Comparison of ENCODE assay signal across 13 cellular contexts in genomic region chr10:4315529-4315928, GRCh38.
DNase-seq lines count a peak whose midpoint lies in the region; ATAC-seq and TF ChIP-seq lines count a peak whose summit lies in the region.
"Had no signal": no experiment of that assay in that cellular context is flagged by ENCODE, and none has a peak within 500 bp of the region (broad histone marks: within the 10 kb centered on the region; RNA-seq: fewer than 3 reads in every experiment).

No MANE protein-coding gene starts in this region.

- CTCF ChIA-PET in activated CD8-positive, alpha-beta T cell treated with anti-CD3 and anti-CD28 coated beads, Interleukin-2, amount 10 ng/mL, durations not matched to agents 7 days and 5 days (lab: Charles Lee): no interaction called here

- H3K36me3 Mint-ChIP-seq in effector memory CD8-positive, alpha-beta T cell (ENCODE audit: insufficient read depth): no peaks in the 10 kb centered on the region
- no peaks in the 10 kb centered on the region for H3K36me3 Mint-ChIP-seq in activated CD8-positive, alpha-beta T cell treated with anti-CD3 and anti-CD28 coated beads, Interleukin-2, amount 10 ng/mL, durations not matched to agents 7 days and 5 days (ENCODE audit: low read depth)
- H3K36me3 Mint-ChIP-seq: activated naive CD4-positive, alpha-beta T cell treated with anti-CD3 and anti-CD28 coated beads, Interleukin-2, amount 10 ng/mL, durations not matched to agents 7 days and 5 days; immature natural killer cell had no signal

- in situ Hi-C loops in astrocyte of the cerebellum (cut with HindIII; ENCODE audit: low sequenced_read_pairs): no loop called here

- DNase-seq in COR-L47 (lab: John Stamatoyannopoulos, UW) (peak; percentile 1), astrocyte of the cerebellum (ENCODE audit: low read depth) (peak; percentile 86), foreskin melanocyte (peak; percentile 86), putamen (ENCODE audit: low spot score) (peak; percentile 7), GOT3 (lab: John Stamatoyannopoulos, UW) (no peak)
- no peak for DNase-seq in effector memory CD8-positive, alpha-beta T cell
- no peak for DNase-seq in activated CD8-positive, alpha-beta T cell treated with anti-CD3 and anti-CD28 coated beads, Interleukin-2, amount 10 ng/mL, durations not matched to agents 7 days and 5 days
- DNase-seq: activated naive CD4-positive, alpha-beta T cell treated with anti-CD3 and anti-CD28 coated beads, Interleukin-2, amount 10 ng/mL, durations not matched to agents 7 days and 5 days; effector CD8-positive, alpha-beta T cell; immature natural killer cell; NCI-H1092 had no signal

- TF ChIP-seq CTCF in astrocyte of the cerebellum (IDR thresholded peaks at IDR 0.05; ENCODE audit: low read depth, low read length, missing control alignments): no peak

- no peaks in the 10 kb centered on the region for H3K9me3 Mint-ChIP-seq in effector memory CD8-positive, alpha-beta T cell
- no peaks in the 10 kb centered on the region for H3K9me3 Mint-ChIP-seq in activated CD8-positive, alpha-beta T cell treated with anti-CD3 and anti-CD28 coated beads, Interleukin-2, amount 10 ng/mL, durations not matched to agents 7 days and 5 days (ENCODE audit: insufficient read depth)
- H3K9me3 Mint-ChIP-seq: activated naive CD4-positive, alpha-beta T cell treated with anti-CD3 and anti-CD28 coated beads, Interleukin-2, amount 10 ng/mL, durations not matched to agents 7 days and 5 days; immature natural killer cell had no signal

- H3K4me1 Mint-ChIP-seq in effector memory CD8-positive, alpha-beta T cell (ENCODE audit: low read depth in 2 of 2): no peaks in the 10 kb centered on the region
- no peaks in the 10 kb centered on the region for H3K4me1 Mint-ChIP-seq in activated CD8-positive, alpha-beta T cell treated with anti-CD3 and anti-CD28 coated beads, Interleukin-2, amount 10 ng/mL, durations not matched to agents 7 days and 5 days (ENCODE audit: low read depth)
- H3K4me1 Mint-ChIP-seq: activated naive CD4-positive, alpha-beta T cell treated with anti-CD3 and anti-CD28 coated beads, Interleukin-2, amount 10 ng/mL, durations not matched to agents 7 days and 5 days; immature natural killer cell had no signal

- H3K27ac Mint-ChIP-seq in effector memory CD8-positive, alpha-beta T cell: no peak overlapping the region
- no peak overlapping the region for H3K27ac Mint-ChIP-seq in activated CD8-positive, alpha-beta T cell treated with anti-CD3 and anti-CD28 coated beads, Interleukin-2, amount 10 ng/mL, durations not matched to agents 7 days and 5 days
- H3K27ac Mint-ChIP-seq: activated naive CD4-positive, alpha-beta T cell treated with anti-CD3 and anti-CD28 coated beads, Interleukin-2, amount 10 ng/mL, durations not matched to agents 7 days and 5 days had no signal

- no peak overlapping the region for H3K4me3 ChIP-seq in astrocyte of the cerebellum (ENCODE audit: low read depth, low read length)
- H3K4me3 ChIP-seq: BLaER1 had no signal

- H3K27me3 Mint-ChIP-seq in effector memory CD8-positive, alpha-beta T cell: peaks cover 0 to 14% of the 10 kb centered on the region in 2 donors
- H3K27me3 Mint-ChIP-seq in activated CD8-positive, alpha-beta T cell treated with anti-CD3 and anti-CD28 coated beads, Interleukin-2, amount 10 ng/mL, durations not matched to agents 7 days and 5 days (ENCODE audit: low read depth): peaks cover 19% of the 10 kb centered on the region

- no peak overlapping the region for H3K4me3 Mint-ChIP-seq in effector memory CD8-positive, alpha-beta T cell
- no peak overlapping the region for H3K4me3 Mint-ChIP-seq in activated CD8-positive, alpha-beta T cell treated with anti-CD3 and anti-CD28 coated beads, Interleukin-2, amount 10 ng/mL, durations not matched to agents 7 days and 5 days
- H3K4me3 Mint-ChIP-seq: activated naive CD4-positive, alpha-beta T cell treated with anti-CD3 and anti-CD28 coated beads, Interleukin-2, amount 10 ng/mL, durations not matched to agents 7 days and 5 days; immature natural killer cell had no signal

- POLR2A ChIA-PET in activated CD8-positive, alpha-beta T cell treated with anti-CD3 and anti-CD28 coated beads, Interleukin-2, amount 10 ng/mL, durations not matched to agents 7 days and 5 days (lab: Charles Lee): no interaction called here

- ATAC-seq in HG02642 (IDR thresholded peaks at IDR 0.05; ENCODE audit: poor library complexity, unreplicated experiment): no peak
- ATAC-seq in effector memory CD8-positive, alpha-beta T cell (replicated peaks): no peak
- ATAC-seq in activated CD8-positive, alpha-beta T cell treated with anti-CD3 and anti-CD28 coated beads, Interleukin-2, amount 10 ng/mL, durations not matched to agents 7 days and 5 days: no peak

Comparison
In these comparisons a context has a peak if more than half of its experiments do, and no peak if none do; other contexts are left out.
1. DNase-seq: peak in COR-L47 (single experiment), astrocyte of the cerebellum (single experiment), foreskin melanocyte (single experiment) and putamen (single experiment); none in GOT3 (single experiment), effector memory CD8-positive, alpha-beta T cell (0 of 3) and activated CD8-positive, alpha-beta T cell treated with anti-CD3 and anti-CD28 coated beads, Interleukin-2, amount 10 ng/mL, durations not matched to agents 7 days and 5 days (single experiment).